ENCODE assay signal across 35 cellular contexts in genomic region chr7:107980171-107980570, GRCh38. TPM values are rescaled to one million over a fixed set of nuclear protein-coding genes. Genes with fewer than 3 reads are reported as not detected.
"Had no signal": no experiment of that assay in that cellular context is flagged by ENCODE, and none has a peak within 500 bp of the region (broad histone marks: within the 10 kb centered on the region; RNA-seq: fewer than 3 reads in every experiment).

No MANE protein-coding gene starts in this region.

- H3K27me3 ChIP-seq: adrenal gland, body of pancreas, brain microvascular endothelial cell, breast epithelium had no signal

- H3K4me3 Mint-ChIP-seq: activated B cell treated with CpG ODN at 0.5 μM for 24 hours; activated CD4-positive, alpha-beta memory T cell treated with anti-CD3 and anti-CD28 coated beads for 36 hours; activated CD4-positive, alpha-beta T cell treated with anti-CD3 and anti-CD28 coated beads, Interleukin-2, amount 10 ng/mL, durations not matched to agents 24 days and 14 days; activated CD8-positive, alpha-beta T cell treated with anti-CD3 and anti-CD28 coated beads for 36 hours; activated naive CD4-positive, alpha-beta T cell treated with anti-CD3 and anti-CD28 coated beads for 36 hours; activated naive CD8-positive, alpha-beta T cell treated with anti-CD3 and anti-CD28 coated beads for 36 hours; activated T-cell treated with anti-CD3 and anti-CD28 coated beads, Interleukin-2, amount 50 U/mL, for 4 hours; activated T-cell treated with anti-CD3 and anti-CD28 coated beads, Interleukin-2, amount 50 U/mL, for 72 hours; activated T-helper 1 cell treated with anti-CD3 and anti-CD28 coated beads, Interleukin-12 subunit alpha, Interleukin-12 subunit beta, Interleukin-2, Interleukin-4 antibody, amounts not matched to agents 30 ng/mL and 10 ng/mL and 1 ng/mL, durations not matched to agents 14 hours and 24 hours and 36 hours; activated T-helper 17 cell treated with anti-CD3 and anti-CD28 coated beads, Interleukin-2, amount 50 U/mL, for 72 hours; T-helper 1 cell treated with Interleukin-12 subunit alpha and Interleukin-12 subunit beta and Interleukin-4 antibody, amounts not matched to agents 30 μg/mL and 1 μg/mL, for 36 hours; T-helper 2 cell treated with Interferon-gamma antibody and Interleukin-4, amounts not matched to agents 5 μg/mL and 100 μg/mL, for 36 hours had no signal

- H3K27me3 Mint-ChIP-seq: activated CD8-positive, alpha-beta T cell treated with anti-CD3 and anti-CD28 coated beads for 36 hours; activated T-helper 17 cell treated with anti-CD3 and anti-CD28 coated beads, Interleukin-2, amount 50 U/mL, for 72 hours had no signal

- H3K27ac ChIP-seq: adrenal gland, body of pancreas, brain microvascular endothelial cell, breast epithelium, VCaP had no signal

- H3K27ac Mint-ChIP-seq: activated B cell treated with CpG ODN at 0.5 μM for 24 hours; activated CD4-positive, alpha-beta memory T cell treated with anti-CD3 and anti-CD28 coated beads for 36 hours; activated CD4-positive, alpha-beta T cell treated with anti-CD3 and anti-CD28 coated beads, Interleukin-2, amount 10 ng/mL, durations not matched to agents 24 days and 14 days; activated CD8-positive, alpha-beta T cell treated with anti-CD3 and anti-CD28 coated beads for 36 hours; activated naive CD4-positive, alpha-beta T cell treated with anti-CD3 and anti-CD28 coated beads for 36 hours; activated naive CD4-positive, alpha-beta T cell treated with anti-CD3 and anti-CD28 coated beads, Interleukin-2, amount 50 U/mL, for 72 hours; activated naive CD8-positive, alpha-beta T cell treated with anti-CD3 and anti-CD28 coated beads for 36 hours; activated T-cell treated with anti-CD3 and anti-CD28 coated beads, Interleukin-2, amount 50 U/mL, for 72 hours; activated T-helper 1 cell treated with anti-CD3 and anti-CD28 coated beads, Interleukin-12 subunit alpha, Interleukin-12 subunit beta, Interleukin-2, Interleukin-4 antibody, amounts not matched to agents 30 ng/mL and 10 ng/mL and 1 ng/mL, durations not matched to agents 14 hours and 24 hours and 36 hours; activated T-helper 17 cell treated with anti-CD3 and anti-CD28 coated beads, Interleukin-2, amount 50 U/mL, for 72 hours; T-helper 1 cell treated with Interleukin-12 subunit alpha and Interleukin-12 subunit beta and Interleukin-4 antibody, amounts not matched to agents 30 μg/mL and 1 μg/mL, for 36 hours; T-helper 2 cell treated with Interferon-gamma antibody and Interleukin-4, amounts not matched to agents 5 μg/mL and 100 μg/mL, for 36 hours had no signal

- H3K9me3 Mint-ChIP-seq: activated B cell treated with CpG ODN at 0.5 μM for 24 hours; activated CD4-positive, alpha-beta memory T cell treated with anti-CD3 and anti-CD28 coated beads for 36 hours; activated CD4-positive, alpha-beta T cell treated with anti-CD3 and anti-CD28 coated beads, Interleukin-2, amount 10 ng/mL, durations not matched to agents 24 days and 14 days; activated CD8-positive, alpha-beta T cell treated with anti-CD3 and anti-CD28 coated beads for 36 hours; activated naive CD4-positive, alpha-beta T cell treated with anti-CD3 and anti-CD28 coated beads for 36 hours; activated naive CD4-positive, alpha-beta T cell treated with anti-CD3 and anti-CD28 coated beads, Interleukin-2, amount 50 U/mL, for 72 hours; activated naive CD8-positive, alpha-beta T cell treated with anti-CD3 and anti-CD28 coated beads for 36 hours; activated T-cell treated with anti-CD3 and anti-CD28 coated beads, Interleukin-2, amount 50 U/mL, for 4 hours; activated T-cell treated with anti-CD3 and anti-CD28 coated beads, Interleukin-2, amount 50 U/mL, for 72 hours; activated T-helper 1 cell treated with anti-CD3 and anti-CD28 coated beads, Interleukin-12 subunit alpha, Interleukin-12 subunit beta, Interleukin-2, Interleukin-4 antibody, amounts not matched to agents 30 ng/mL and 10 ng/mL and 1 ng/mL, durations not matched to agents 14 hours and 24 hours and 36 hours; activated T-helper 17 cell treated with anti-CD3 and anti-CD28 coated beads, Interleukin-2, amount 50 U/mL, for 72 hours; T-helper 1 cell treated with Interleukin-12 subunit alpha and Interleukin-12 subunit beta and Interleukin-4 antibody, amounts not matched to agents 30 μg/mL and 1 μg/mL, for 36 hours; T-helper 2 cell treated with Interferon-gamma antibody and Interleukin-4, amounts not matched to agents 5 μg/mL and 100 μg/mL, for 36 hours had no signal

- DNase-seq: activated B cell treated with CpG ODN at 0.5 μM for 24 hours; activated CD4-positive, alpha-beta memory T cell treated with anti-CD3 and anti-CD28 coated beads for 36 hours; activated CD4-positive, alpha-beta T cell treated with anti-CD3 and anti-CD28 coated beads for 4 hours; activated CD4-positive, alpha-beta T cell treated with anti-CD3 and anti-CD28 coated beads, Interleukin-2, amount 10 ng/mL, durations not matched to agents 24 days and 14 days; activated CD4-positive, alpha-beta T cell treated with anti-CD3 and anti-CD28 coated beads, Interleukin-2, amount 50 U/mL, for 1 hour; activated CD4-positive, alpha-beta T cell treated with anti-CD3 and anti-CD28 coated beads, Interleukin-2, amount 50 U/mL, for 4 hours; activated CD4-positive, CD25-positive, alpha-beta regulatory T cell treated with anti-CD3 and anti-CD28 coated beads, Interleukin-2, amount 50 U/mL, for 72 hours; activated CD8-positive, alpha-beta memory T cell treated with anti-CD3 and anti-CD28 coated beads, Interleukin-2, amount 50 U/mL, for 4 hours; activated CD8-positive, alpha-beta T cell treated with anti-CD3 and anti-CD28 coated beads for 36 hours; activated effector memory CD4-positive, alpha-beta T cell treated with anti-CD3 and anti-CD28 coated beads, Interleukin-2, amount 50 U/mL, for 16 hours; activated gamma-delta T cell treated with Interleukin-2 at 50 U/mL for 16 hours; activated naive CD4-positive, alpha-beta T cell; activated naive CD4-positive, alpha-beta T cell treated with anti-CD3 and anti-CD28 coated beads for 36 hours; activated naive CD4-positive, alpha-beta T cell treated with anti-CD3 and anti-CD28 coated beads, Interleukin-2, amount 50 U/mL, for 16 hours; activated naive CD8-positive, alpha-beta T cell treated with anti-CD3 and anti-CD28 coated beads for 36 hours; activated T-cell treated with anti-CD3 and anti-CD28 coated beads for 4 hours; activated T-cell treated with anti-CD3 and anti-CD28 coated beads, Interleukin-2, amount 50 U/mL, for 1 hour; activated T-cell treated with anti-CD3 and anti-CD28 coated beads, Interleukin-2, amount 50 U/mL, for 4 hours; activated T-cell treated with anti-CD3 and anti-CD28 coated beads, Interleukin-2, amount 50 U/mL, for 72 hours; adrenal gland; amniotic stem cell; aorta; body of pancreas; brain microvascular endothelial cell; central memory CD4-positive, alpha-beta T cell; T-helper 1 cell; T-helper 2 cell; T-helper 9 cell had no signal

- H3K4me1 Mint-ChIP-seq: activated B cell treated with CpG ODN at 0.5 μM for 24 hours; activated CD4-positive, alpha-beta T cell treated with anti-CD3 and anti-CD28 coated beads, Interleukin-2, amount 10 ng/mL, durations not matched to agents 24 days and 14 days; activated naive CD8-positive, alpha-beta T cell treated with anti-CD3 and anti-CD28 coated beads for 36 hours; activated T-helper 17 cell treated with anti-CD3 and anti-CD28 coated beads, Interleukin-2, amount 50 U/mL, for 72 hours had no signal

- H3K4me3 ChIP-seq: adrenal gland, body of pancreas, breast epithelium had no signal

- H3K36me3 Mint-ChIP-seq: activated CD4-positive, alpha-beta memory T cell treated with anti-CD3 and anti-CD28 coated beads for 36 hours; activated naive CD4-positive, alpha-beta T cell treated with anti-CD3 and anti-CD28 coated beads, Interleukin-2, amount 50 U/mL, for 72 hours; activated naive CD8-positive, alpha-beta T cell treated with anti-CD3 and anti-CD28 coated beads for 36 hours had no signal

- H3K9me3 ChIP-seq: adrenal gland, body of pancreas, breast epithelium had no signal

- H3K4me1 ChIP-seq: adrenal gland, body of pancreas, breast epithelium had no signal

- H3K36me3 ChIP-seq: breast epithelium had no signal

- ATAC-seq: activated CD8-positive, alpha-beta T cell treated with anti-CD3 and anti-CD28 coated beads for 36 hours; activated naive CD4-positive, alpha-beta T cell treated with anti-CD3 and anti-CD28 coated beads, Interleukin-2, amount 50 U/mL, for 72 hours; activated T-cell treated with anti-CD3 and anti-CD28 coated beads, Interleukin-2, amount 50 U/mL, for 4 hours; activated T-cell treated with anti-CD3 and anti-CD28 coated beads, Interleukin-2, amount 50 U/mL, for 72 hours; activated T-helper 17 cell treated with anti-CD3 and anti-CD28 coated beads, Interleukin-2, amount 50 U/mL, for 72 hours; body of pancreas had no signal

RNA-seq across cellular contexts. Expression of gene LAMB1, which starts 22.8 kb away (rescaled TPM):
- total RNA-seq: activated B cell treated with CpG ODN at 0.5 μM for 24 hours; activated CD4-positive, alpha-beta memory T cell treated with anti-CD3 and anti-CD28 coated beads for 36 hours; activated CD4-positive, alpha-beta T cell treated with anti-CD3 and anti-CD28 coated beads, Interleukin-2, amount 10 ng/mL, durations not matched to agents 24 days and 14 days; activated T-helper 1 cell treated with anti-CD3 and anti-CD28 coated beads, Interleukin-12 subunit alpha, Interleukin-12 subunit beta, Interleukin-2, Interleukin-4 antibody, amounts not matched to agents 30 ng/mL and 10 ng/mL and 1 ng/mL, durations not matched to agents 14 hours and 24 hours and 36 hours; activated T-helper 17 cell treated with anti-CD3 and anti-CD28 coated beads, Interleukin-2, amount 50 U/mL, for 72 hours had no signal
